10 cellular contexts compared by ENCODE assay signal in the genomic region with DNA sequence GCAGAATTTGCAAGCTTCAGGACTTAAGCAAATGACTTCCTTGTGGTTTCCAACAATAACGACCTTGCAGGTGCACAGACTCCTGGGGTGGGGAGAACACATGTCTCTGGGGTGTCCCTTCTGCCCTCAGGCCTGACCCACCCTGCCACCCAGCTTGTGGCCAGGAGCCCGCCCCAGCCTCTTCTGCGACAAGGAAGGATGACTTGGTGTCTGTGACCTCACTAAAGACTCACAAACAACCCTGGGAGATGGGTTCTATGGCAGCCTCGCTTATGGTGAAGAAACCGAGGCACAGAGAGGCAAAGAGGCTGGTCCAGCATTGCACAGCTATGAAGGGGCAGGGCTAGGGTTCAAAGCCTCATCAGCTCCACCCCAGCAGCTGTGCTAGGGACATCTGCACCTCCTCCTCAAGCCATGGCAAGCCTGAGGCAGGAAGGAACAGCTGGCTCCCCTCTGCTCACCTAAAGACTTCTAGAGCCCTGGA. TPM values are rescaled to one million over a fixed set of nuclear protein-coding genes. Genes with fewer than 3 reads are reported as not detected.
DNase-seq lines count a peak whose midpoint lies in the region; ATAC-seq and TF ChIP-seq lines count a peak whose summit lies in the region.
"Had no signal": no experiment of that assay in that cellular context is flagged by ENCODE, and none has a peak within 500 bp of the region (broad histone marks: within the 10 kb centered on the region; RNA-seq: fewer than 3 reads in every experiment).

No MANE protein-coding gene starts in this region.

- CTCF ChIA-PET in HEK293 (lab: Yijun Ruan, JAX) (interaction anchor here (0.9 to 1.1 kb wide), 2 partner anchors 48 to 459 kb away, joined by 3 to 4 read pairs; no protein-coding TSS in a partner anchor), T-cell (lab: Charles Lee) (interaction anchor here in 1 of 2 donors (1.0 to 1.3 kb wide), 2 partner anchors 45 to 49 kb away, joined by 3 read pairs; a partner anchor contains a TSS)

- intact Hi-C loops in left colon (cut with DNase I, micrococcal nuclease), result no loop called here

- ATAC-seq in DND-41 (ENCODE audit: insufficient read depth, low read depth) (peak; percentile 62), T-cell (replicated peaks in 1 of 4) (no peak), left colon (peak; percentile 11), HG03097 (IDR thresholded peaks at IDR 0.05; ENCODE audit: low FRiP score, unreplicated experiment) (no peak)

- H3K9me3 ChIP-seq in DND-41 (ENCODE audit: insufficient read depth, low read length, severe bottlenecking) (no peaks in the 10 kb centered on the region), HEK293 (ENCODE audit: control insufficient read depth, insufficient read depth, low read depth, low read length) (no peaks in the 10 kb centered on the region)
- H3K9me3 ChIP-seq: SJSA1 had no signal

- H3K27me3 Mint-ChIP-seq in T-cell, result no peaks in the 10 kb centered on the region

- H3K27me3 ChIP-seq in DND-41 (ENCODE audit: insufficient read depth, low read length, poor library complexity) (no peaks in the 10 kb centered on the region), H7 (ENCODE audit: control insufficient read depth, insufficient read depth, low read length) (peaks cover 26% of the 10 kb centered on the region)

- H3K36me3 ChIP-seq in DND-41 (ENCODE audit: insufficient read depth, low read length) (peaks cover 47% of the 10 kb centered on the region), HEK293 (ENCODE audit: control insufficient read depth in 2 of 2, insufficient read depth in 1 of 2, low read length in 2 of 2) (no peaks in the 10 kb centered on the region), H7 (replicated peaks; ENCODE audit: control insufficient read depth, insufficient read depth, low read length) (no peaks in the 10 kb centered on the region)
- H3K36me3 ChIP-seq: SJSA1 had no signal

- H3K4me1 Mint-ChIP-seq in T-cell, result peaks cover 72 to 76% (median 74%) of the 10 kb centered on the region in 3 donors

- no peaks in the 10 kb centered on the region for H3K9me3 Mint-ChIP-seq in T-cell

- peak overlapping the region; percentile 85 to 88 for H3K27ac Mint-ChIP-seq in T-cell

- H3K9ac ChIP-seq in DND-41 (ENCODE audit: low read depth, low read length), result peak overlapping the region; percentile 83

- H3K27ac ChIP-seq in DND-41 (ENCODE audit: low read length) (peak overlapping the region; percentile 99), HEK293 (ENCODE audit: extremely low read depth, low read depth, low read length) (no peak overlapping the region)
- H3K27ac ChIP-seq: hepatocyte, SJSA1 had no signal

- H3K36me3 Mint-ChIP-seq in T-cell, result peaks cover 8% of the 10 kb centered on the region

- DNase-seq in DND-41, result peak; percentile 95
- DNase-seq in T-cell, result peak in 27 of 34 experiments; percentile 8 to 58 (median 24)
- DNase-seq in left colon, result peak; percentile 70 to 86
- no peak for DNase-seq in H7
- no peak for DNase-seq in NCI-H1105 treated with DMSO at 0.1 percent for 48 hours (lab: John Stamatoyannopoulos, UW)
- no peak for DNase-seq in NCI-H1105 (lab: John Stamatoyannopoulos, UW)

- H2AFZ ChIP-seq in DND-41 (ENCODE audit: low read depth, low read length), result no peak overlapping the region
- H2AFZ ChIP-seq: hepatocyte had no signal

- H3K4me1 ChIP-seq in DND-41 (ENCODE audit: insufficient read depth, low read length) (peaks cover 66% of the 10 kb centered on the region), HEK293 (ENCODE audit: control insufficient read depth, insufficient read depth, low read length) (peaks cover 14% of the 10 kb centered on the region)

- H4K20me1 ChIP-seq in DND-41 (ENCODE audit: insufficient read depth, low read length), result peaks cover 53% of the 10 kb centered on the region

- H3K4me3 ChIP-seq in DND-41 (ENCODE audit: low read depth in 1 of 2, low read length in 2 of 2) (peak overlapping the region; percentile 66 to 90; a peak in 3 of 4 replicates), HEK293 (ENCODE audit: low read depth, low read length) (no peak overlapping the region), H7 (ENCODE audit: insufficient read depth, low read depth, low read length) (no peak overlapping the region)
- H3K4me3 ChIP-seq: hepatocyte, SJSA1 had no signal

- H3K4me2 ChIP-seq in DND-41 (ENCODE audit: insufficient read depth, low read length), result peak overlapping the region; percentile 91
- H3K4me2 ChIP-seq: hepatocyte had no signal

- TF ChIP-seq CTCF in DND-41 (IDR thresholded peaks at IDR 0.05; ENCODE audit: borderline replicate concordance, extremely low read depth, low read length, poor library complexity, severe bottlenecking), result no peak
- TF ChIP-seq CTCF in HEK293 (tag by site-specific recombination; IDR thresholded peaks at IDR 0.05), result no peak

- peak overlapping the region; percentile 80 to 92 (median 85) for H3K4me3 Mint-ChIP-seq in T-cell

- POLR2A ChIA-PET in HEK293 (lab: Yijun Ruan, JAX), result interaction anchor here (0.6 kb wide), 1 partner anchor 1182 kb away, joined by 3 read pairs; no protein-coding TSS in a partner anchor
- POLR2A ChIA-PET in T-cell (lab: Charles Lee), result no interaction called here

- peaks cover 73% of the 10 kb centered on the region for H3K79me2 ChIP-seq in DND-41 (ENCODE audit: insufficient read depth, low read length)
- H3K79me2 ChIP-seq: hepatocyte had no signal

TF ChIP-seq in HEK293, 187 proteins besides CTCF, POLR2A, EP300 and RAD21:
- TF ChIP-seq ZNF416 (tag by site-specific recombination; IDR thresholded peaks at IDR 0.05), result no peak
- peak; percentile 57 for TF ChIP-seq ZNF341 (tag by site-specific recombination; IDR thresholded peaks at IDR 0.05; ENCODE audit: low read depth)

RNA-seq across cellular contexts. Expression of a gene that starts 2.6 kb away (rescaled TPM):
- 100 to 1,000 TPM; 228 to 303 (median 248) TPM for total RNA-seq in T-cell
- total RNA-seq in left colon, result 100 to 1,000 TPM; 276 to 300 TPM
- total RNA-seq in H7 (2014; rRNA removed; shearing (Covaris generic)), result 5.7 and 5.8 TPM in 2 replicates

RNA-seq across cellular contexts. Expression of a gene that starts 45.3 kb away (rescaled TPM):
- total RNA-seq in T-cell, result 1 to 10 TPM in 3 of 5 donors, under 1 TPM in 2; 0.95 to 3.3 (median 1.2) TPM
- 1 to 10 TPM; 2.8 to 5.9 TPM for total RNA-seq in left colon
- total RNA-seq in H7 (2014; rRNA removed; shearing (Covaris generic)), result 0.10 and 0.33 TPM in 2 replicates

Comparison
In these comparisons a context has a peak if more than half of its experiments do, and no peak if none do; other contexts are left out.
1. ATAC-seq: peak in DND-41 (single experiment) and left colon (single experiment); none in T-cell (0 of 4) and HG03097 (single experiment).
2. DNase-seq: peak in DND-41 (single experiment), T-cell (27 of 34) and left colon (2 of 2); none in H7 (single experiment), NCI-H1105 treated with DMSO at 0.1 percent for 48 hours (single experiment) and NCI-H1105 (single experiment).
3. H3K4me3 ChIP-seq: peak in DND-41 (2 of 2); none in HEK293 (single experiment) and H7 (single experiment).
4. RNA of a gene that starts 2.6 kb away (total RNA-seq): 276 to 300 TPM in left colon and 228 to 303 TPM in T-cell; 5.7 to 5.8 TPM in H7; every median in the first group is over 10 times any median in the second.